Comparison of ENCODE assay signal across 9 cellular contexts in genomic region chr11:8720868-8721739, GRCh38. TPM values are rescaled to one million over a fixed set of nuclear protein-coding genes. Genes with fewer than 3 reads are reported as not detected.
DNase-seq lines count a peak whose midpoint lies in the region; ATAC-seq, FAIRE-seq and TF ChIP-seq lines count a peak whose summit lies in the region.
"Had no signal": no experiment of that assay in that cellular context is flagged by ENCODE, and none has a peak within 500 bp of the region (broad histone marks: within the 10 kb centered on the region; RNA-seq: fewer than 3 reads in every experiment).

No MANE protein-coding gene starts in this region.

- H3K4me3 ChIP-seq in HCT116 (replicated peaks in 1 of 2; ENCODE audit: low read depth in 1 of 2, low read length in 2 of 2) = peak overlapping the region in 1 of 2 experiments; percentile 41; a peak in 2 of 4 replicates
- peak overlapping the region in 1 of 3 experiments; percentile 40 for H3K4me3 ChIP-seq in keratinocyte (ENCODE audit: control insufficient read depth in 2 of 3, extremely low read depth in 1 of 3, insufficient read depth in 2 of 3, low read depth in 1 of 3, low read length in 3 of 3)
- H3K4me3 ChIP-seq in skeletal muscle tissue (ENCODE audit: low read length in 3 of 3) = no peak overlapping the region

- H3K9ac ChIP-seq in HCT116 (ENCODE audit: low read length) (peak overlapping the region; percentile 43), keratinocyte (ENCODE audit: control insufficient read depth, extremely low read depth, insufficient read depth, low read length) (peak overlapping the region; percentile 1), skeletal muscle tissue (ENCODE audit: low read depth in 1 of 3, low read length in 3 of 3) (peak overlapping the region in 1 of 3 donors; percentile 50)

- TF ChIP-seq CTCF in HCT116 (IDR thresholded peaks at IDR 0.05 in 2 of 3, conservative IDR thresholded peaks at IDR 0.05 in 1 of 3; ENCODE audit: borderline replicate concordance in 1 of 3, insufficient read depth in 1 of 3, low read depth in 2 of 3, low read length in 2 of 3) (no peak), VCaP (conservative IDR thresholded peaks at IDR 0.05) (no peak), keratinocyte (optimal IDR thresholded peaks at IDR 0.05 in 1 of 3, IDR thresholded peaks at IDR 0.05 in 1 of 3, conservative IDR thresholded peaks at IDR 0.05 in 1 of 3; ENCODE audit: extremely low read depth in 1 of 3, insufficient read depth in 2 of 3, low read length in 3 of 3) (no peak)

- CTCF ChIA-PET in HCT116 (lab: Charles Lee) = no interaction called here

- H2AFZ ChIP-seq in HCT116 (ENCODE audit: low read depth, low read length, poor library complexity, severe bottlenecking) (no peak overlapping the region), keratinocyte (ENCODE audit: control insufficient read depth, low read length) (no peak overlapping the region)

- H3K9me3 ChIP-seq in HCT116 (ENCODE audit: control insufficient read depth in 1 of 2, insufficient read depth in 1 of 2, low read depth in 1 of 2, low read length in 2 of 2) = no peaks in the 10 kb centered on the region
- H3K9me3 ChIP-seq in keratinocyte (ENCODE audit: control insufficient read depth, low read depth, low read length) = no peaks in the 10 kb centered on the region
- no peaks in the 10 kb centered on the region for H3K9me3 ChIP-seq in skeletal muscle tissue (ENCODE audit: control insufficient read depth in 3 of 3, low read length in 3 of 3)

- H4K20me1 ChIP-seq in HCT116 (ENCODE audit: insufficient read depth) (no peaks in the 10 kb centered on the region), keratinocyte (ENCODE audit: control insufficient read depth, extremely low read depth, insufficient read depth, low read length) (no peaks in the 10 kb centered on the region)

- peak overlapping the region; percentile 25 for H3K27ac ChIP-seq in HCT116 (ENCODE audit: low read depth, low read length)
- H3K27ac ChIP-seq in VCaP = peak overlapping the region; percentile 77
- peak overlapping the region; percentile 52 for H3K27ac ChIP-seq in keratinocyte (ENCODE audit: control insufficient read depth, insufficient read depth, low read length)
- peak overlapping the region; percentile 82 for H3K27ac ChIP-seq in skeletal muscle tissue (ENCODE audit: low read depth, low read length)

- peak; percentile 23; the same call in 1 of the 2 replicates for TF ChIP-seq RAD21 in HCT116 (IDR thresholded peaks at IDR 0.05; ENCODE audit: low read depth)

- DNase-seq in HCT116 (ENCODE audit: low read depth, low spot score) = peak; percentile 44
- no peak for DNase-seq in keratinocyte (ENCODE audit: low read depth, low spot score)
- DNase-seq in urothelium cell line (ENCODE audit: low spot score) = no peak
- no peak for DNase-seq in SKM-1 (lab: John Stamatoyannopoulos, UW; ENCODE audit: unreplicated experiment)
- no peak for DNase-seq in SIG-M5 (lab: John Stamatoyannopoulos, UW)
- DNase-seq: activated T-cell treated with anti-CD3 and anti-CD28 coated beads, Interleukin-2, amount 50 U/mL, for 1 hour had no signal

- peak; percentile 83 for FAIRE-seq in keratinocyte (lab: Jason Lieb, UNC)
- FAIRE-seq in urothelium cell line (lab: Jason Lieb, UNC) = no peak

- RAD21 ChIA-PET in HCT116 (lab: Charles Lee; ENCODE audit: low non-redundant PET in 1 of 2, low total read pairs in 2 of 2, uncharacterized antibody in 2 of 2, unreplicated experiment in 2 of 2) = no interaction called here

- POLR2A ChIA-PET in HCT116 (lab: Charles Lee) = interaction anchor here (0.6 to 1.3 kb wide), 3 partner anchors 33 to 88 kb away, joined by 3 to 5 read pairs (median 3); partner anchors contain the start of genes RPL27A and TRIM66

- no peaks in the 10 kb centered on the region for H3K36me3 ChIP-seq in HCT116 (ENCODE audit: control insufficient read depth in 1 of 2, insufficient read depth in 2 of 2, low read length in 2 of 2)
- peaks cover 17 to 22% of the 10 kb centered on the region in 2 experiments for H3K36me3 ChIP-seq in keratinocyte (ENCODE audit: control insufficient read depth in 2 of 2, extremely low read depth in 1 of 2, insufficient read depth in 2 of 2, low read length in 2 of 2)
- H3K36me3 ChIP-seq in skeletal muscle tissue (ENCODE audit: control insufficient read depth in 3 of 3, insufficient read depth in 3 of 3, low read length in 3 of 3) = peaks cover 0 to 20% (median 3%) of the 10 kb centered on the region in 3 donors

- H3K4me1 ChIP-seq in HCT116 (ENCODE audit: control insufficient read depth in 1 of 2, insufficient read depth in 2 of 2, low read length in 2 of 2) (peaks cover 52 to 62% of the 10 kb centered on the region in 2 experiments), keratinocyte (ENCODE audit: control insufficient read depth, extremely low read depth, insufficient read depth, low read length) (peaks cover 54% of the 10 kb centered on the region), skeletal muscle tissue (ENCODE audit: control insufficient read depth in 3 of 3, insufficient read depth in 3 of 3, low read length in 3 of 3) (peaks cover 62 to 72% (median 71%) of the 10 kb centered on the region in 3 donors)

- ATAC-seq in HCT116 = peak; percentile 35; the same call in 1 of the 2 replicates
- ATAC-seq in GM19324 (IDR thresholded peaks at IDR 0.05; ENCODE audit: low FRiP score, unreplicated experiment) = no peak

- H3K79me2 ChIP-seq in HCT116 (ENCODE audit: insufficient read depth, low read length) (no peaks in the 10 kb centered on the region), keratinocyte (ENCODE audit: control insufficient read depth, insufficient read depth, low read length) (no peaks in the 10 kb centered on the region)

- H3K27me3 ChIP-seq in HCT116 (ENCODE audit: insufficient read depth, low read length) (no peaks in the 10 kb centered on the region), keratinocyte (ENCODE audit: control insufficient read depth, extremely low read depth, insufficient read depth, low read length) (no peaks in the 10 kb centered on the region), skeletal muscle tissue (ENCODE audit: control insufficient read depth in 3 of 3, insufficient read depth in 3 of 3, low read length in 3 of 3) (no peaks in the 10 kb centered on the region)

- TSS peak; percentile 64 for BruUV-seq in HCT116 (replicated peaks; lab: Mats Ljungman, UMichigan)

- dilution Hi-C loops in keratinocyte (cut with MboI; ENCODE audit: extremely low pct_ligation_motif_present, low sequenced_read_pairs) = no loop called here

- no peaks in the 10 kb centered on the region for H3K9me2 ChIP-seq in HCT116 (ENCODE audit: insufficient read depth)

- no peak for TF ChIP-seq POLR2A in HCT116 (IDR thresholded peaks at IDR 0.05; ENCODE audit: borderline replicate concordance, extremely low read depth, insufficient read depth, insufficient read length)

- no peaks in the 10 kb centered on the region for H3K9me1 ChIP-seq in keratinocyte (ENCODE audit: control insufficient read depth, extremely low read depth, insufficient read depth, low read length)

- intact Hi-C loops in HCT116 (cut with micrococcal nuclease) = no loop called here

- H3K4me2 ChIP-seq in HCT116 (ENCODE audit: low read length) (peak overlapping the region; percentile 80), keratinocyte (ENCODE audit: control insufficient read depth, extremely low read depth, insufficient read depth, low read depth, low read length) (peak overlapping the region; percentile 69)

TF ChIP-seq in HCT116, 20 proteins besides CTCF, POLR2A, EP300 and RAD21:
- TF ChIP-seq ZNF274 (IDR thresholded peaks at IDR 0.05; ENCODE audit: low read depth, low read length) (no peak), JUND (IDR thresholded peaks at IDR 0.05) (peak; percentile 48), POLR2AphosphoS5 (IDR thresholded peaks at IDR 0.05; ENCODE audit: low read depth, low read length) (peak; percentile 58), EGR1 (IDR thresholded peaks at IDR 0.05; ENCODE audit: low read depth) (peak; percentile 62), CBX3 (IDR thresholded peaks at IDR 0.05; ENCODE audit: low read depth) (peak; percentile 41; the same call in 1 of the 2 replicates), TCF7L2 (IDR thresholded peaks at IDR 0.05; ENCODE audit: borderline replicate concordance, extremely low read depth, insufficient read depth, insufficient read length) (no peak), SP1 (IDR thresholded peaks at IDR 0.05; ENCODE audit: low read depth) (peak; percentile 94), SRF (IDR thresholded peaks at IDR 0.05; ENCODE audit: low read depth) (no peak), CEBPB (IDR thresholded peaks at IDR 0.05; ENCODE audit: low read depth) (peak; percentile 36; the same call in 1 of the 2 replicates)
- TF ChIP-seq, protein P1, sequence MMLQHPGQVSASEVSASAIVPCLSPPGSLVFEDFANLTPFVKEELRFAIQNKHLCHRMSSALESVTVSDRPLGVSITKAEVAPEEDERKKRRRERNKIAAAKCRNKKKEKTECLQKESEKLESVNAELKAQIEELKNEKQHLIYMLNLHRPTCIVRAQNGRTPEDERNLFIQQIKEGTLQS (IDR thresholded peaks at IDR 0.05) = no peak

RNA-seq across cellular contexts. Expression of gene RPL27A, which starts 38.5 kb away (rescaled TPM):
- total RNA-seq in HCT116 (2021; ENCODE audit: unreplicated experiment) = 1,055 TPM
- 3,070 and 3,597 TPM in 2 replicates for polyA plus RNA-seq in HCT116 (2012)
- 1,089 to 1,483 TPM (median 1,450 TPM) in 3 replicates for polyA plus RNA-seq in keratinocyte
- polyA plus RNA-seq in keratinocyte (2011; ENCODE audit: low read depth) = 769 TPM
- 863 and 1,235 TPM in 2 replicates for polyA plus RNA-seq in keratinocyte (2011; cell fraction: cytosol; rRNA removed)
- polyA plus RNA-seq in keratinocyte (2011; cell fraction: nucleus; rRNA removed) = 267 and 297 TPM in 2 replicates
- polyA plus RNA-seq in keratinocyte (2012; ENCODE audit: low replicate concordance) = 1,861 and 2,131 TPM in 2 replicates
- 257 to 398 TPM (median 392 TPM) in 3 replicates for polyA minus RNA-seq in keratinocyte
- 683 TPM for polyA minus RNA-seq in keratinocyte (2011; cell fraction: cytosol; rRNA and poly(A)+ RNA removed)
- polyA minus RNA-seq in keratinocyte (2011; cell fraction: nucleus; rRNA and poly(A)+ RNA removed) = 94.8 and 128 TPM in 2 replicates
- total RNA-seq in skeletal muscle tissue = 1,860 TPM

RNA-seq across cellular contexts. Expression of gene TRIM66, which starts 38.6 kb away (rescaled TPM):
- total RNA-seq in HCT116 (2021; ENCODE audit: unreplicated experiment) (24.8 TPM), skeletal muscle tissue (1.6 TPM)
- 7.9 and 9.3 TPM in 2 replicates for polyA plus RNA-seq in HCT116 (2012)
- 3.4 to 5.4 TPM (median 5.1 TPM) in 3 replicates for polyA plus RNA-seq in keratinocyte
- 9.0 TPM for polyA plus RNA-seq in keratinocyte (2011; ENCODE audit: low read depth)
- polyA plus RNA-seq in keratinocyte (2011; cell fraction: cytosol; rRNA removed) = 1.2 and 2.6 TPM in 2 replicates
- polyA plus RNA-seq in keratinocyte (2011; cell fraction: nucleus; rRNA removed) = 23.5 and 30.4 TPM in 2 replicates
- polyA plus RNA-seq in keratinocyte (2012; ENCODE audit: low replicate concordance) = 2.4 and 4.1 TPM in 2 replicates
- 5.9 to 16.1 TPM (median 8.5 TPM) in 3 replicates for polyA minus RNA-seq in keratinocyte
- 2.5 TPM for polyA minus RNA-seq in keratinocyte (2011; cell fraction: cytosol; rRNA and poly(A)+ RNA removed)
- polyA minus RNA-seq in keratinocyte (2011; cell fraction: nucleus; rRNA and poly(A)+ RNA removed) = 15.6 and 30.3 TPM in 2 replicates

Comparison
In these comparisons a context has a peak if more than half of its experiments do, and no peak if none do; other contexts are left out.
1. H3K27ac ChIP-seq: peak in every context shown above with its lines; median percentile 82 in skeletal muscle tissue; 77 in VCaP; 52 in keratinocyte; 25 in HCT116.
2. RNA of gene TRIM66, which starts 38.6 kb away (total RNA-seq): 24.8 TPM in HCT116 (single experiment); 1.6 TPM in skeletal muscle tissue (single experiment); every median in the first group is over 10 times any median in the second.